ENCODE assay signal across 19 cellular contexts in genomic region chr1:165259706-165260105, GRCh38.
"Had no signal": no experiment of that assay in that cellular context is flagged by ENCODE, and none has a peak within 500 bp of the region (broad histone marks: within the 10 kb centered on the region; RNA-seq: fewer than 3 reads in every experiment).

No MANE protein-coding gene starts in this region.

- H3K4me1 ChIP-seq: tibial nerve, uterus had no signal

- DNase-seq: activated gamma-delta T cell treated with Interleukin-2 at 50 U/mL for 16 hours; activated T-cell treated with anti-CD3 and anti-CD28 coated beads, Interleukin-2, amount 50 U/mL, for 1 hour; anterior cingulate cortex; dermis blood vessel endothelial cell; effector CD8-positive, alpha-beta T cell; gastrocnemius medialis; hypothalamus; left ventricle myocardium superior; occipital lobe; stimulated activated CD4-positive, alpha-beta T cell treated with anti-CD3 and anti-CD28 coated beads, Interleukin-15, amount 100 ng/mL, for 24 hours; stomach; uterus had no signal

- H3K4me3 ChIP-seq: body of pancreas, esophagus muscularis mucosa, gastrocnemius medialis, smooth muscle cell, stomach, suprapubic skin, tibial nerve, uterus had no signal

- H3K4me2 ChIP-seq: smooth muscle cell had no signal

- ATAC-seq: left ventricle myocardium superior; stimulated activated memory B cell treated with anti-CD40 and anti-IgM and Interleukin-4, amounts not matched to agents 10 μg/mL and 1 μg/mL and 100 μg/mL, for 72 hours; WTC11 had no signal

- H3K27ac ChIP-seq: body of pancreas, esophagus muscularis mucosa, gastrocnemius medialis, stomach, suprapubic skin, tibial nerve, uterus had no signal

- H3K27me3 ChIP-seq: body of pancreas, esophagus muscularis mucosa, gastrocnemius medialis, suprapubic skin, tibial nerve, uterus had no signal

- H3K36me3 ChIP-seq: esophagus muscularis mucosa, gastrocnemius medialis, stomach, suprapubic skin, tibial nerve, uterus had no signal

- H3K9me3 ChIP-seq: body of pancreas, esophagus muscularis mucosa, gastrocnemius medialis, stomach, suprapubic skin, tibial nerve, uterus had no signal
